ENCODE assay signal across 24 cellular contexts in genomic region chr11:12045914-12046635, GRCh38. TPM values are rescaled to one million over a fixed set of nuclear protein-coding genes. Genes with fewer than 3 reads are reported as not detected.
A peak's percentile ranks its signal among the peaks of the same experiment; 100 is the strongest.
DNase-seq lines count a peak whose midpoint lies in the region; ATAC-seq, FAIRE-seq and TF ChIP-seq lines count a peak whose summit lies in the region.
"Had no signal": no experiment of that assay in that cellular context is flagged by ENCODE, and none has a peak within 500 bp of the region (broad histone marks: within the 10 kb centered on the region; RNA-seq: fewer than 3 reads in every experiment).

No MANE protein-coding gene starts in this region.

- H3F3A ChIP-seq in neural progenitor cell (ENCODE audit: low read depth): no peaks in the 10 kb centered on the region

- peak overlapping the region; percentile 38 for H3K27ac Mint-ChIP-seq in neural progenitor cell
- H3K27ac Mint-ChIP-seq in activated CD4-positive, alpha-beta T cell treated with anti-CD3 and anti-CD28 coated beads, Interleukin-2, amount 10 ng/mL, durations not matched to agents 7 days and 5 days: no peak overlapping the region
- H3K27ac Mint-ChIP-seq: CD4-positive, alpha-beta T cell; T-helper 17 cell had no signal

- H2AFZ ChIP-seq in neural progenitor cell (replicated peaks): no peak overlapping the region

- H3K79me2 ChIP-seq in neural progenitor cell (ENCODE audit: low read depth): no peaks in the 10 kb centered on the region

- peaks cover 6% of the 10 kb centered on the region for H3K9me3 Mint-ChIP-seq in neural progenitor cell
- H3K9me3 Mint-ChIP-seq in activated CD4-positive, alpha-beta T cell treated with anti-CD3 and anti-CD28 coated beads, Interleukin-2, amount 10 ng/mL, durations not matched to agents 7 days and 5 days: no peaks in the 10 kb centered on the region
- H3K9me3 Mint-ChIP-seq: CD4-positive, alpha-beta T cell; natural killer cell treated with Interleukin-12 subunit alpha and Interleukin-12 subunit beta and Interleukin-15 and Interleukin-18, amount 100 ng/mL, for 72 hours had no signal

- H3K36me3 Mint-ChIP-seq in neural progenitor cell: peaks cover 2% of the 10 kb centered on the region
- H3K36me3 Mint-ChIP-seq in activated CD4-positive, alpha-beta T cell treated with anti-CD3 and anti-CD28 coated beads, Interleukin-2, amount 10 ng/mL, durations not matched to agents 7 days and 5 days (ENCODE audit: low read depth): no peaks in the 10 kb centered on the region
- H3K36me3 Mint-ChIP-seq: natural killer cell treated with Interleukin-12 subunit alpha and Interleukin-12 subunit beta and Interleukin-15 and Interleukin-18, amount 100 ng/mL, for 72 hours had no signal

- H3K4me2 ChIP-seq in neural progenitor cell: no peak overlapping the region

- POLR2A ChIA-PET in activated CD4-positive, alpha-beta T cell treated with anti-CD3 and anti-CD28 coated beads, Interleukin-2, amount 10 ng/mL, durations not matched to agents 7 days and 5 days (lab: Charles Lee): no interaction called here

- H3K9ac ChIP-seq in neural progenitor cell: no peak overlapping the region

- no peaks in the 10 kb centered on the region for H4K20me1 ChIP-seq in neural progenitor cell (ENCODE audit: low read depth)

- no peaks in the 10 kb centered on the region for H3K9me3 ChIP-seq in neural progenitor cell (ENCODE audit: low read depth)
- H3K9me3 ChIP-seq: heart right ventricle, prostate gland, testis had no signal

- no peak for TF ChIP-seq CTCF in bronchial epithelial cell (IDR thresholded peaks at IDR 0.05; ENCODE audit: insufficient read depth, low read length, severe bottlenecking)
- TF ChIP-seq CTCF in neural progenitor cell (IDR thresholded peaks at IDR 0.05): no peak
- TF ChIP-seq CTCF in coronary artery (IDR thresholded peaks at IDR 0.05): no peak

- peaks cover 8% of the 10 kb centered on the region for H3K27me3 Mint-ChIP-seq in neural progenitor cell (ENCODE audit: insufficient read depth, low read depth)
- peaks cover 2% of the 10 kb centered on the region for H3K27me3 Mint-ChIP-seq in activated CD4-positive, alpha-beta T cell treated with anti-CD3 and anti-CD28 coated beads, Interleukin-2, amount 10 ng/mL, durations not matched to agents 7 days and 5 days
- H3K27me3 Mint-ChIP-seq: CD4-positive, alpha-beta T cell had no signal

- H3K4me1 ChIP-seq in neural progenitor cell: no peaks in the 10 kb centered on the region

- H3K4me3 Mint-ChIP-seq in neural progenitor cell: no peak overlapping the region
- H3K4me3 Mint-ChIP-seq in activated CD4-positive, alpha-beta T cell treated with anti-CD3 and anti-CD28 coated beads, Interleukin-2, amount 10 ng/mL, durations not matched to agents 7 days and 5 days: no peak overlapping the region
- H3K4me3 Mint-ChIP-seq: CD4-positive, alpha-beta T cell; natural killer cell treated with Interleukin-12 subunit alpha and Interleukin-12 subunit beta and Interleukin-15 and Interleukin-18, amount 100 ng/mL, for 72 hours; T-helper 17 cell had no signal

- no peaks in the 10 kb centered on the region for H3K36me3 ChIP-seq in bronchial epithelial cell (ENCODE audit: control insufficient read depth, insufficient read depth, low read length)
- no peaks in the 10 kb centered on the region for H3K36me3 ChIP-seq in neural progenitor cell
- H3K36me3 ChIP-seq: heart right ventricle, prostate gland had no signal

- H3K4me1 Mint-ChIP-seq in neural progenitor cell: peaks cover 26% of the 10 kb centered on the region
- H3K4me1 Mint-ChIP-seq in activated CD4-positive, alpha-beta T cell treated with anti-CD3 and anti-CD28 coated beads, Interleukin-2, amount 10 ng/mL, durations not matched to agents 7 days and 5 days: peaks cover 11% of the 10 kb centered on the region

- H3K4me3 ChIP-seq in bronchial epithelial cell (ENCODE audit: low read depth, low read length) (no peak overlapping the region), neural progenitor cell (no peak overlapping the region), coronary artery (no peak overlapping the region)
- H3K4me3 ChIP-seq: heart right ventricle, prostate gland, testis had no signal

- CTCF ChIA-PET in activated CD4-positive, alpha-beta T cell treated with anti-CD3 and anti-CD28 coated beads, Interleukin-2, amount 10 ng/mL, durations not matched to agents 7 days and 5 days (lab: Charles Lee): interaction anchor here (1.0 to 3.1 kb wide), 6 partner anchors 52 to 245 kb away, joined by 3 to 56 read pairs (median 4); no protein-coding TSS in a partner anchor

- no peak for FAIRE-seq in bronchial epithelial cell (lab: Jason Lieb, UNC)
- FAIRE-seq: HTR-8/SVneo had no signal

- H3K27ac ChIP-seq in neural progenitor cell: no peak overlapping the region
- H3K27ac ChIP-seq in coronary artery: peak overlapping the region in 1 of 2 donors; percentile 61
- H3K27ac ChIP-seq: prostate gland, testis had no signal

- H3K27me3 ChIP-seq in bronchial epithelial cell (ENCODE audit: control insufficient read depth, insufficient read depth, low read length): no peaks in the 10 kb centered on the region
- no peaks in the 10 kb centered on the region for H3K27me3 ChIP-seq in neural progenitor cell
- H3K27me3 ChIP-seq: heart right ventricle, testis had no signal

- DNase-seq in CD1c-positive myeloid dendritic cell (ENCODE audit: extremely low spot score): peak; percentile 67
- DNase-seq in HT1080 (ENCODE audit: low read depth): peak; percentile 42
- DNase-seq in bronchial epithelial cell (ENCODE audit: low read depth): peak; percentile 28
- no peak for DNase-seq in neural progenitor cell (ENCODE audit: low spot score)
- DNase-seq in NCI-H345 treated with DMSO at 0.1 percent for 48 hours (lab: John Stamatoyannopoulos, UW; ENCODE audit: unreplicated experiment): no peak
- no peak for DNase-seq in coronary artery (ENCODE audit: low spot score)
- no peak for DNase-seq in activated CD4-positive, alpha-beta T cell treated with anti-CD3 and anti-CD28 coated beads, Interleukin-2, amount 10 ng/mL, durations not matched to agents 7 days and 5 days
- DNase-seq: activated CD4-positive, alpha-beta T cell treated with anti-CD3 and anti-CD28 coated beads, Interleukin-2, amount 50 U/mL, for 48 hours; activated gamma-delta T cell; CD4-positive, alpha-beta T cell; DMS153; GDM1; heart right ventricle; left ventricle myocardium superior; midbrain; NCI-H1048; NCI-H187; NCI-H774; T-helper 17 cell; testis had no signal

- ATAC-seq in HG03045 (IDR thresholded peaks at IDR 0.05; ENCODE audit: unreplicated experiment): no peak
- ATAC-seq: heart right ventricle; left ventricle myocardium superior; natural killer cell treated with Interleukin-12 subunit alpha and Interleukin-12 subunit beta and Interleukin-15 and Interleukin-18, amount 100 ng/mL, for 72 hours; T-helper 17 cell had no signal

RNA-seq across cellular contexts. Expression of gene DKK3, which starts 37.6 kb away (rescaled TPM):
- total RNA-seq in HT1080 (2014; rRNA removed; shearing (Covaris generic)): 41.5 and 48.0 TPM in 2 replicates
- polyA plus RNA-seq in HT1080 (2015; cell fraction: cytosol; rRNA removed): 79.1 and 94.6 TPM in 2 replicates
- 75.8 and 84.2 TPM in 2 replicates for polyA plus RNA-seq in HT1080 (2015; cell fraction: nucleus; rRNA removed)
- total RNA-seq in bronchial epithelial cell: 72.4 and 134 TPM in 2 replicates
- total RNA-seq in neural progenitor cell (ENCODE audit: low replicate concordance): 23.9 and 26.1 TPM in 2 replicates
- total RNA-seq in activated CD4-positive, alpha-beta T cell treated with anti-CD3 and anti-CD28 coated beads, Interleukin-2, amount 10 ng/mL, durations not matched to agents 7 days and 5 days: not detected
- total RNA-seq: natural killer cell treated with Interleukin-12 subunit alpha and Interleukin-12 subunit beta and Interleukin-15 and Interleukin-18, amount 100 ng/mL, for 72 hours had no signal

Comparison
In these comparisons a context has a peak if more than half of its experiments do, and no peak if none do; other contexts are left out.
1. DNase-seq: peak in CD1c-positive myeloid dendritic cell (single experiment), HT1080 (single experiment) and bronchial epithelial cell (single experiment); none in neural progenitor cell (single experiment), NCI-H345 treated with DMSO at 0.1 percent for 48 hours (single experiment), coronary artery (single experiment) and activated CD4-positive, alpha-beta T cell treated with anti-CD3 and anti-CD28 coated beads, Interleukin-2, amount 10 ng/mL, durations not matched to agents 7 days and 5 days (single experiment).
2. RNA of gene DKK3, which starts 37.6 kb away (total RNA-seq): 72.4 to 134 TPM in bronchial epithelial cell, 41.5 to 48.0 TPM in HT1080 and 23.9 to 26.1 TPM in neural progenitor cell; not detected in activated CD4-positive, alpha-beta T cell treated with anti-CD3 and anti-CD28 coated beads, Interleukin-2, amount 10 ng/mL, durations not matched to agents 7 days and 5 days; every median in the first group is over 10 times any median in the second.